In genomic region chr6:32255212-32256153, GRCh38 we compare ENCODE assay signal across 8 cellular contexts. TPM values are rescaled to one million over a fixed set of nuclear protein-coding genes. Genes with fewer than 3 reads are reported as not detected.
DNase-seq lines count a peak whose midpoint lies in the region.

No MANE protein-coding gene starts in this region.

- H3K4me3 ChIP-seq in esophagus (ENCODE audit: low read depth in 1 of 2, low read length in 2 of 2) (peak overlapping the region; percentile 9 to 12), mucosa of stomach (ENCODE audit: low read length) (no peak overlapping the region)

- no peaks in the 10 kb centered on the region for H3K27me3 ChIP-seq in esophagus (ENCODE audit: control insufficient read depth in 1 of 2, insufficient read depth in 2 of 2, low read length in 2 of 2)
- H3K27me3 ChIP-seq in mucosa of stomach (ENCODE audit: control insufficient read depth, insufficient read depth, low read length) = peaks cover 4% of the 10 kb centered on the region

- H3K4me1 ChIP-seq in esophagus (ENCODE audit: control insufficient read depth in 2 of 2, insufficient read depth in 2 of 2, low read length in 1 of 2) (peaks cover 0 to 4% of the 10 kb centered on the region in 2 donors), mucosa of stomach (ENCODE audit: control insufficient read depth, insufficient read depth, low read length) (peaks cover 5% of the 10 kb centered on the region)

- H3K36me3 ChIP-seq in esophagus (ENCODE audit: control insufficient read depth in 2 of 2, insufficient read depth in 2 of 2, low read length in 1 of 2) (no peaks in the 10 kb centered on the region), mucosa of stomach (ENCODE audit: control insufficient read depth, insufficient read depth, low read length) (no peaks in the 10 kb centered on the region)

- H3K9me3 ChIP-seq in esophagus (ENCODE audit: control insufficient read depth in 2 of 2, insufficient read depth in 1 of 2, low read depth in 1 of 2, low read length in 1 of 2) = no peaks in the 10 kb centered on the region
- H3K9me3 ChIP-seq in mucosa of stomach (ENCODE audit: control insufficient read depth, low read length) = no peaks in the 10 kb centered on the region

- 11% methylated on average over 30 of the region's 30 CpGs for whole genome bisulfite sequencing in esophagus, 2 donors

- DNase-seq in SIG-M5 treated with dmso at 0.1 percent for 504 hours (lab: John Stamatoyannopoulos, UW; ENCODE audit: unreplicated experiment) (peak; percentile 61), SIG-M5 (lab: John Stamatoyannopoulos, UW) (no peak), NCI-H226 (peak; percentile 92), activated T-cell treated with anti-CD3 and anti-CD28 coated beads for 4 hours (peak; percentile 55), NCI-H1417 (lab: John Stamatoyannopoulos, UW) (no peak)
- peak; percentile 55 for DNase-seq in stimulated activated CD8-positive, alpha-beta memory T cell treated with anti-CD3 and anti-CD28 coated beads, Interleukin-4, amount 100 ng/mL, for 24 hours (ENCODE audit: low read depth)

- H3K27ac ChIP-seq in esophagus (ENCODE audit: low read depth in 2 of 2, low read length in 1 of 2) = peak overlapping the region; percentile 45 to 57

- H3K9ac ChIP-seq in mucosa of stomach (ENCODE audit: low read length) = peak overlapping the region; percentile 50

RNA-seq across cellular contexts. Expression of gene NOTCH4, which starts 31.6 kb away (rescaled TPM):
- polyA plus RNA-seq in esophagus = 10 to 100 TPM in 1 of 2 donors, 1 to 10 TPM in 1; 6.5 to 17.8 TPM

Comparison
In these comparisons a context has a peak if more than half of its experiments do, and no peak if none do; other contexts are left out.
1. DNase-seq: peak in SIG-M5 treated with dmso at 0.1 percent for 504 hours (single experiment), NCI-H226 (single experiment), activated T-cell treated with anti-CD3 and anti-CD28 coated beads for 4 hours (single experiment) and stimulated activated CD8-positive, alpha-beta memory T cell treated with anti-CD3 and anti-CD28 coated beads, Interleukin-4, amount 100 ng/mL, for 24 hours (single experiment); none in SIG-M5 (single experiment) and NCI-H1417 (0 of 3).